21 cellular contexts compared by ENCODE assay signal in genomic region chr2:125630377-125630776, GRCh38.
A peak's percentile ranks its signal among the peaks of the same experiment; 100 is the strongest.
DNase-seq lines count a peak whose midpoint lies in the region; ATAC-seq and TF ChIP-seq lines count a peak whose summit lies in the region.
"Had no signal": no experiment of that assay in that cellular context is flagged by ENCODE, and none has a peak within 500 bp of the region (broad histone marks: within the 10 kb centered on the region; RNA-seq: fewer than 3 reads in every experiment).

No MANE protein-coding gene starts in this region.

- no peak overlapping the region for H3K4me2 ChIP-seq in OCI-LY3 (ENCODE audit: low read length)
- H3K4me2 ChIP-seq: BLaER1 had no signal

- H3K36me3 ChIP-seq in OCI-LY3 (replicated peaks; ENCODE audit: low read depth, low read length), result no peaks in the 10 kb centered on the region
- H3K36me3 ChIP-seq: BE2C, BLaER1 had no signal

- intact Hi-C loops in left colon (cut with DNase I, micrococcal nuclease), result no loop called here

- DNase-seq in left colon, result no peak
- no peak for DNase-seq in central memory CD4-positive, alpha-beta T cell
- DNase-seq in NCI-H146 treated with DMSO at 0.1 percent for 48 hours (lab: John Stamatoyannopoulos, UW; ENCODE audit: unreplicated experiment), result no peak
- DNase-seq: 8988T; ACHN; BE2C; C1 segment of cervical spinal cord; CD4-positive, alpha-beta memory T cell; CD4-positive, CD25-positive, alpha-beta regulatory T cell; CD8-positive, alpha-beta memory T cell; COR-L47; DMS 273 treated with DMSO at 0.1 percent for 48 hours; DMS153; DMS53; DMS79; DND-41; EL; GDM1 had no signal

- no peaks in the 10 kb centered on the region for H4K20me1 ChIP-seq in OCI-LY3 (ENCODE audit: insufficient read depth, low read length)
- H4K20me1 ChIP-seq: BLaER1 had no signal

- H2AFZ ChIP-seq in OCI-LY3 (ENCODE audit: low read depth, low read length), result peak overlapping the region; percentile 83; the same call in 1 of the 2 replicates

- 0 out of 2 replicates have a peak, but pooled peaks cover 4% of the 10 kb centered on the region for H3K4me1 ChIP-seq in OCI-LY3 (ENCODE audit: low read length)
- H3K4me1 ChIP-seq: BE2C, BLaER1 had no signal

- H3K4me3 ChIP-seq in OCI-LY3 (ENCODE audit: low read length), result no peak overlapping the region
- H3K4me3 ChIP-seq: BLaER1 had no signal

- no peaks in the 10 kb centered on the region for H3K9me3 ChIP-seq in OCI-LY3 (ENCODE audit: insufficient read depth, low read length)
- H3K9me3 ChIP-seq: BE2C, BLaER1 had no signal

- no peak for TF ChIP-seq CTCF in OCI-LY3 (IDR thresholded peaks at IDR 0.05; ENCODE audit: low read depth, low read length)

- H3K9ac ChIP-seq in OCI-LY3 (ENCODE audit: low read length), result no peak overlapping the region
- H3K9ac ChIP-seq: BLaER1 had no signal

- no peaks in the 10 kb centered on the region for H3K79me2 ChIP-seq in OCI-LY3 (ENCODE audit: low read length)

- H3K27me3 ChIP-seq in OCI-LY3 (ENCODE audit: low read depth, low read length), result no peaks in the 10 kb centered on the region
- H3K27me3 ChIP-seq: BE2C, BLaER1 had no signal

- ATAC-seq in left colon (peak; percentile 70), GM19035 (IDR thresholded peaks at IDR 0.05; ENCODE audit: unreplicated experiment) (no peak)

- no peak overlapping the region for H3K27ac ChIP-seq in OCI-LY3 (ENCODE audit: low read length)
- H3K27ac ChIP-seq: BLaER1 had no signal
